Comparison of ENCODE assay signal across 23 cellular contexts in genomic region chr1:161402446-161402845, GRCh38. TPM values are rescaled to one million over a fixed set of nuclear protein-coding genes. Genes with fewer than 3 reads are reported as not detected.
DNase-seq lines count a peak whose midpoint lies in the region; ATAC-seq, FAIRE-seq and TF ChIP-seq lines count a peak whose summit lies in the region.
"Had no signal": no experiment of that assay in that cellular context is flagged by ENCODE, and none has a peak within 500 bp of the region (broad histone marks: within the 10 kb centered on the region; RNA-seq: fewer than 3 reads in every experiment).

No MANE protein-coding gene starts in this region.

- DNase-seq in CD4-positive, alpha-beta T cell: no peak
- DNase-seq in M059J (ENCODE audit: low read depth) (peak; percentile 33), bronchial epithelial cell (ENCODE audit: low read depth) (peak; percentile 55), HTR-8/SVneo (ENCODE audit: insufficient read length, low spot score) (no peak), epidermal melanocyte (ENCODE audit: insufficient read length, low spot score) (no peak), LoVo (ENCODE audit: low spot score) (no peak), SW 1271 (lab: John Stamatoyannopoulos, UW) (no peak)
- DNase-seq: 8988T, COR-L47, GF-D8, H7, HFFc6, NCI-H1105 treated with DMSO at 0.1 percent for 48 hours, NCI-H1694, NCI-H2081 treated with DMSO at 0.1 percent for 48 hours, SHP77 treated with DMSO at 0.1 percent for 48 hours, SK-N-SH had no signal

- H3K9me3 Mint-ChIP-seq in CD4-positive, alpha-beta T cell: no peaks in the 10 kb centered on the region
- H3K9me3 Mint-ChIP-seq in nephron: no peaks in the 10 kb centered on the region
- H3K9me3 Mint-ChIP-seq: HFFc6 had no signal

- H3K27me3 ChIP-seq in CD4-positive, alpha-beta T cell (ENCODE audit: control insufficient read depth, insufficient read depth, low read length): no peaks in the 10 kb centered on the region
- H3K27me3 ChIP-seq in bronchial epithelial cell (ENCODE audit: control insufficient read depth, insufficient read depth, low read length): no peaks in the 10 kb centered on the region

- peaks cover 23% of the 10 kb centered on the region for H3K4me1 Mint-ChIP-seq in CD4-positive, alpha-beta T cell (ENCODE audit: low read depth)
- peaks cover 15% of the 10 kb centered on the region for H3K4me1 Mint-ChIP-seq in nephron

- H3K27ac Mint-ChIP-seq in CD4-positive, alpha-beta T cell: no peak overlapping the region
- H3K27ac Mint-ChIP-seq in nephron: no peak overlapping the region
- H3K27ac Mint-ChIP-seq: B cell, HFFc6 had no signal

- H3K9me3 ChIP-seq in CD4-positive, alpha-beta T cell (ENCODE audit: control insufficient read depth, low read length): no peaks in the 10 kb centered on the region
- H3K9me3 ChIP-seq: SK-N-SH had no signal

- H3K27ac ChIP-seq in CD4-positive, alpha-beta T cell (ENCODE audit: low read depth, low read length): no peak overlapping the region
- H3K27ac ChIP-seq: HL-60 had no signal

- peak overlapping the region; percentile 39 for H3K4me3 Mint-ChIP-seq in CD4-positive, alpha-beta T cell
- peak overlapping the region; percentile 46 to 61 (median 59) for H3K4me3 Mint-ChIP-seq in nephron
- H3K4me3 Mint-ChIP-seq: HFFc6 had no signal

- CTCF ChIA-PET in CD4-positive, alpha-beta T cell (lab: Charles Lee): no interaction called here

- ATAC-seq in CD4-positive, alpha-beta T cell (ENCODE audit: poor library complexity): no peak

- no peak for TF ChIP-seq CTCF in CD4-positive, alpha-beta T cell (IDR thresholded peaks at IDR 0.05)
- no peak for TF ChIP-seq CTCF in bronchial epithelial cell (IDR thresholded peaks at IDR 0.05; ENCODE audit: insufficient read depth, low read length, severe bottlenecking)
- TF ChIP-seq CTCF in nephron (IDR thresholded peaks at IDR 0.05; ENCODE audit: unreplicated experiment in 3 of 3): no peak

- intact Hi-C loops in CD4-positive, alpha-beta T cell (cut with DNase I, micrococcal nuclease): loop anchor here (2.0 to 10.0 kb wide), 3 partner anchors 22 to 1628 kb away; no protein-coding TSS in a partner anchor

- no peak for FAIRE-seq in bronchial epithelial cell (lab: Jason Lieb, UNC)
- no peak for FAIRE-seq in HTR-8/SVneo (lab: Jason Lieb, UNC)

- no peak overlapping the region for H3K4me3 ChIP-seq in bronchial epithelial cell (ENCODE audit: low read depth, low read length)

- no peaks in the 10 kb centered on the region for H3K36me3 ChIP-seq in bronchial epithelial cell (ENCODE audit: control insufficient read depth, insufficient read depth, low read length)

- POLR2A ChIA-PET in CD4-positive, alpha-beta T cell (lab: Charles Lee): no interaction called here

- H3K27me3 Mint-ChIP-seq in CD4-positive, alpha-beta T cell: peaks cover 29% of the 10 kb centered on the region
- peaks cover 10% of the 10 kb centered on the region for H3K27me3 Mint-ChIP-seq in nephron (ENCODE audit: low read depth)
- H3K27me3 Mint-ChIP-seq: B cell had no signal

- H3K36me3 Mint-ChIP-seq in CD4-positive, alpha-beta T cell (ENCODE audit: low read depth): peaks cover 18% of the 10 kb centered on the region
- H3K36me3 Mint-ChIP-seq in nephron (ENCODE audit: low read depth): no peaks in the 10 kb centered on the region

RNA-seq across cellular contexts. Expression of gene CFAP126, which starts 34.8 kb away (rescaled TPM):
- not detected for total RNA-seq in CD4-positive, alpha-beta T cell
- total RNA-seq in M059J (2014; rRNA removed; shearing (Covaris generic)): not detected in 2 replicates
- not detected in 2 replicates for total RNA-seq in bronchial epithelial cell
- total RNA-seq: B cell, H7, HFFc6, LHCN-M2, NCI-H460, RPMI7951 had no signal

Comparison
In these comparisons a context has a peak if more than half of its experiments do, and no peak if none do; other contexts are left out.
1. DNase-seq: peak in M059J (single experiment) and bronchial epithelial cell (single experiment); none in CD4-positive, alpha-beta T cell (0 of 10), HTR-8/SVneo (single experiment), epidermal melanocyte (single experiment), LoVo (single experiment) and SW 1271 (0 of 2).